In the genomic region with DNA sequence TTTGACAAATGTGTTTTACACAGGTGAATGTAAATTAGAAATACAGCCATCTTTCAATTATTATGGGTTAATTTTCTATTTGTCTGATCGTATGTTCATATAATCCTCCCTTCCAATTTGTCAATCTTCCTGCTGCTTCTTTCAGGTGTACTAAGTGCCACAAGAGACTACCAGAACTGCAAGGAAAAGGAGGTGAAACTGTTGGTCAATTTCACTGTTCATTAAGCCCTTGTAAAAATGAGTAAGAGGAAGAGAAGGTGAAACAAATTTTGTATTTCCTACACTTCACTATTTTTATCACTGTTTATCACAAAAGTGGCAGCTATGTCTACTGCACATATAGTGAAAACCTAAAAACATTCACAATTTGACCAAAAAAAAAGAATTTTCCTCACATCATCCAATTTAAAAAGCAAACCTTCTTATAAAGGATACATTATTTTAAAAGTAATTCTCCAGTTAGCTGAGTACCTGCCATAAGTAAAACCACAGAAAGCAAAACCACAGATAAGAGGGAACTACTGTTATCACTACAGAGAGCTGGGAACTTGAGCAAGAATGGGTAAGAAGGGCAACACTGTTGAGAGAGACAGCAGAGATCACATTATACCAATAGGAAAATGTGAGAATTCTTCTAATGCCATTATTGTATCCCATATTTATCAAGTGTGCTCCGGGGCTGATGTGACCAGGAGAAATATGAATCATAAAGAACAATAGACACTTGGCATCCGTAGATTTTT, we compare ENCODE assay signal across 9 cellular contexts.
DNase-seq lines count a peak whose midpoint lies in the region; ATAC-seq, FAIRE-seq and TF ChIP-seq lines count a peak whose summit lies in the region.
"Had no signal": no experiment of that assay in that cellular context is flagged by ENCODE, and none has a peak within 500 bp of the region (broad histone marks: within the 10 kb centered on the region; RNA-seq: fewer than 3 reads in every experiment).

No MANE protein-coding gene starts in this region.

- H3K27ac Mint-ChIP-seq in activated CD8-positive, alpha-beta T cell treated with anti-CD3 and anti-CD28 coated beads for 36 hours, result no peak overlapping the region
- no peak overlapping the region for H3K27ac Mint-ChIP-seq in Calu3 (ENCODE audit: unreplicated experiment)

- no peak for TF ChIP-seq CTCF in activated CD8-positive, alpha-beta T cell treated with anti-CD3 and anti-CD28 coated beads for 36 hours (IDR thresholded peaks at IDR 0.05)
- no peak for TF ChIP-seq CTCF in Calu3 (IDR thresholded peaks at IDR 0.05; ENCODE audit: unreplicated experiment)

- CTCF ChIA-PET in activated CD8-positive, alpha-beta T cell treated with anti-CD3 and anti-CD28 coated beads for 36 hours (lab: Charles Lee), result no interaction called here
- CTCF ChIA-PET in Calu3 (lab: Charles Lee), result no interaction called here

- peak; percentile 75 for FAIRE-seq in GM12891 (lab: Jason Lieb, UNC)

- H3K36me3 Mint-ChIP-seq in activated CD8-positive, alpha-beta T cell treated with anti-CD3 and anti-CD28 coated beads for 36 hours (ENCODE audit: low read depth), result peaks cover 4% of the 10 kb centered on the region
- no peaks in the 10 kb centered on the region for H3K36me3 Mint-ChIP-seq in Calu3 (ENCODE audit: insufficient read depth, unreplicated experiment)

- DNase-seq in GM12891 (ENCODE audit: insufficient read length, low spot score) (no peak), NCI-H82 (lab: John Stamatoyannopoulos, UW) (no peak), H4 (ENCODE audit: low spot score) (no peak), Calu3 (no peak), SJCRH30 (no peak)
- no peak for DNase-seq in activated CD8-positive, alpha-beta T cell treated with anti-CD3 and anti-CD28 coated beads for 36 hours
- DNase-seq: NK-92 treated with Interleukin-12 subunit alpha and Interleukin-12 subunit beta, amount 100 ng/mL, for 24 hours had no signal

- no peak overlapping the region for H3K4me3 ChIP-seq in SJCRH30

- no peaks in the 10 kb centered on the region for H3K9me3 ChIP-seq in SJCRH30 (replicated peaks)

- H3K4me1 ChIP-seq in SJCRH30, result no peaks in the 10 kb centered on the region

- no peak for TF ChIP-seq POLR2A in GM12891 (IDR thresholded peaks at IDR 0.05; ENCODE audit: low read depth, low read length)

- H3K36me3 ChIP-seq in SJCRH30, result no peaks in the 10 kb centered on the region

- H3K27me3 Mint-ChIP-seq in activated CD8-positive, alpha-beta T cell treated with anti-CD3 and anti-CD28 coated beads for 36 hours, result no peaks in the 10 kb centered on the region
- no peaks in the 10 kb centered on the region for H3K27me3 Mint-ChIP-seq in Calu3 (ENCODE audit: unreplicated experiment)

- no peaks in the 10 kb centered on the region for H3K9me3 Mint-ChIP-seq in activated CD8-positive, alpha-beta T cell treated with anti-CD3 and anti-CD28 coated beads for 36 hours
- H3K9me3 Mint-ChIP-seq in Calu3 (ENCODE audit: low read depth, unreplicated experiment), result no peaks in the 10 kb centered on the region

- no peaks in the 10 kb centered on the region for H3K27me3 ChIP-seq in SJCRH30

- POLR2A ChIA-PET in activated CD8-positive, alpha-beta T cell treated with anti-CD3 and anti-CD28 coated beads for 36 hours (lab: Charles Lee), result no interaction called here

- no peak overlapping the region for H3K27ac ChIP-seq in SJCRH30

- no peak overlapping the region for H3K4me3 Mint-ChIP-seq in activated CD8-positive, alpha-beta T cell treated with anti-CD3 and anti-CD28 coated beads for 36 hours
- H3K4me3 Mint-ChIP-seq in Calu3 (ENCODE audit: low read depth, unreplicated experiment), result no peak overlapping the region

- intact Hi-C loops in activated CD8-positive, alpha-beta T cell treated with anti-CD3 and anti-CD28 coated beads for 36 hours (cut with micrococcal nuclease), result no loop called here
- intact Hi-C loops in Calu3 (cut with micrococcal nuclease; ENCODE audit: unreplicated experiment), result no loop called here

- peaks cover 8% of the 10 kb centered on the region for H3K4me1 Mint-ChIP-seq in activated CD8-positive, alpha-beta T cell treated with anti-CD3 and anti-CD28 coated beads for 36 hours (ENCODE audit: low read depth)
- H3K4me1 Mint-ChIP-seq in Calu3 (ENCODE audit: low read depth, unreplicated experiment), result no peaks in the 10 kb centered on the region

- ATAC-seq in GM21390 (IDR thresholded peaks at IDR 0.05; ENCODE audit: unreplicated experiment) (peak; percentile 97), HG03457 (IDR thresholded peaks at IDR 0.05; ENCODE audit: unreplicated experiment) (peak; percentile 97)
- ATAC-seq in activated CD8-positive, alpha-beta T cell treated with anti-CD3 and anti-CD28 coated beads for 36 hours, result peak; percentile 83

- BruUV-seq in Calu3 (replicated peaks; lab: Mats Ljungman, UMichigan), result no TSS peak

TF ChIP-seq in GM12891, 5 proteins besides CTCF, POLR2A, EP300 and RAD21:
- TF ChIP-seq SPI1 (IDR thresholded peaks at IDR 0.05; ENCODE audit: low read depth, low read length), result 0 out of 2 replicates have a peak, but pooled peaks have one; percentile 31
- no peak for TF ChIP-seq TAF1 (IDR thresholded peaks at IDR 0.05; ENCODE audit: low read depth, low read length)
